In the genomic region with DNA sequence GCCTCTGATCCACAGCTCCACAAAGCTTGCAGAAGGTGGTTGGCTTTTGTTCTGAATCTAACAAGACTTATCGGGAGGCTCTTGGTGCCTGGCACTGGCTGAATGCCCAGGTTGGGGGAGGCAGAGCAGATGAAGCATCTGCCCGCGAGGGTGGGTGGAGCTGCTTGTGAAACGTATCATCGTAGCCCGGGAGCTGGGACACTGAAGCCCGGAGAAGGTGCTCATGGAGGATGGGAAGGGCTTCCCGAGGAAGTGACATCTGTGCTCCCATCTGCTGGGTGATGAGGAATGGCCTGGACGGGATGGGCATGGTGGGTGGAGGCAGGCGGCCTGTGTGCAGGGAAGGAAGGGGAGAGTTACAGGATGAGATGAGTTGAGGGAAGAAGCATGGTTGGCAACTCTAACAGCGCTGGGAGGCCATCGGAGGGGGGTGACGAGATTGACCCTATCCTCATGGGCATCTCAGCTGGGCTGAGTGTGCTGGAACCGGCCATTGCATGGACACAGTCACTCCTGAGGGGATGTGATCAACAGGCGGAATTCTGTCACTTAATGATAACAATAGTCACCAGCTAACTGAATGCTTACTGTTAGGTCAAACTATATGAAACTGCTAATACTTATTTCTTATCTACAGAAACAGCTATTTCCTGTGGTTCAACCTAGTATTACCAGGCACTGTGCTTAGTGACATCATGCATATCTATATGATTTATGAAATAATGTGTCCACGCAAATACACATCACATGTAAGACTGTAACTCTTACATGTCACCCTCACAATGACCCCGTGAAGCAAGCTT, we compare ENCODE assay signal across 10 cellular contexts.
DNase-seq lines count a peak whose midpoint lies in the region; ATAC-seq, FAIRE-seq and TF ChIP-seq lines count a peak whose summit lies in the region.
"Had no signal": no experiment of that assay in that cellular context is flagged by ENCODE, and none has a peak within 500 bp of the region (broad histone marks: within the 10 kb centered on the region; RNA-seq: fewer than 3 reads in every experiment).

No MANE protein-coding gene starts in this region.

- dilution Hi-C loops in endothelial cell of umbilical vein (cut with MboI; ENCODE audit: extremely low pct_ligation_motif_present, low sequenced_read_pairs): no loop called here

- BruUV-seq in endothelial cell of umbilical vein (replicated peaks; lab: Mats Ljungman, UMichigan): TSS peak; percentile 79

- peak overlapping the region; percentile 83 for H3K27ac ChIP-seq in endothelial cell of umbilical vein (ENCODE audit: insufficient read depth, low read depth, low read length)
- H3K27ac ChIP-seq in naive thymus-derived CD4-positive, alpha-beta T cell (ENCODE audit: low read depth, low read length): no peak overlapping the region

- CTCF ChIA-PET in endothelial cell of umbilical vein (lab: Charles Lee): interaction anchor here (0.5 to 2.1 kb wide), 12 partner anchors 7 to 439 kb away, joined by 3 to 19 read pairs (median 3); partner anchors contain the start of gene CEP20
- CTCF ChIA-PET in naive thymus-derived CD4-positive, alpha-beta T cell (lab: Charles Lee): no interaction called here
- CTCF ChIA-PET in activated naive CD4-positive, alpha-beta T cell treated with anti-CD3 and anti-CD28 coated beads for 36 hours (lab: Charles Lee): interaction anchor here (0.5 kb wide), 1 partner anchor 376 kb away, joined by 3 read pairs; no protein-coding TSS in a partner anchor

- H3K27ac Mint-ChIP-seq in naive thymus-derived CD4-positive, alpha-beta T cell: peak overlapping the region in 8 of 9 donors; percentile 22 to 76 (median 52)
- H3K27ac Mint-ChIP-seq in activated naive CD4-positive, alpha-beta T cell treated with anti-CD3 and anti-CD28 coated beads for 36 hours: no peak overlapping the region

- FAIRE-seq in endothelial cell of umbilical vein (lab: Jason Lieb, UNC): peak; percentile 99
- no peak for FAIRE-seq in GM12892 (lab: Jason Lieb, UNC)

- POLR2A ChIA-PET in endothelial cell of umbilical vein (lab: Charles Lee): interaction anchor here (1.2 to 1.6 kb wide), 3 partner anchors 122 to 170 kb away, joined by 3 to 10 read pairs (median 4); no protein-coding TSS in a partner anchor
- POLR2A ChIA-PET in naive thymus-derived CD4-positive, alpha-beta T cell (lab: Charles Lee): no interaction called here

- H3K79me2 ChIP-seq in endothelial cell of umbilical vein (ENCODE audit: control insufficient read depth, insufficient read depth, low read length): peaks cover 4% of the 10 kb centered on the region

- H3K9me3 ChIP-seq in endothelial cell of umbilical vein (replicated peaks; ENCODE audit: control insufficient read depth, insufficient read depth, low read length): peaks cover 5% of the 10 kb centered on the region
- H3K9me3 ChIP-seq in naive thymus-derived CD4-positive, alpha-beta T cell (ENCODE audit: control insufficient read depth in 2 of 3, low read length in 3 of 3): peaks cover 0 to 27% (median 0%) of the 10 kb centered on the region in 3 experiments

- peak overlapping the region; percentile 2 for H3K4me2 ChIP-seq in endothelial cell of umbilical vein (ENCODE audit: insufficient read depth, low read length)

- no peak overlapping the region for H2AFZ ChIP-seq in endothelial cell of umbilical vein (ENCODE audit: low read depth, low read length)

- no peaks in the 10 kb centered on the region for H3K27me3 ChIP-seq in endothelial cell of umbilical vein (ENCODE audit: control insufficient read depth in 2 of 2, insufficient read depth in 2 of 2, low read length in 2 of 2)
- no peaks in the 10 kb centered on the region for H3K27me3 ChIP-seq in naive thymus-derived CD4-positive, alpha-beta T cell (ENCODE audit: control insufficient read depth in 2 of 2, insufficient read depth in 2 of 2, low read length in 2 of 2)

- ATAC-seq in naive thymus-derived CD4-positive, alpha-beta T cell: peak; percentile 80
- no peak for ATAC-seq in GM18861 (IDR thresholded peaks at IDR 0.05; ENCODE audit: unreplicated experiment)

- peak overlapping the region in 1 of 10 donors; percentile 35 for H3K4me3 Mint-ChIP-seq in naive thymus-derived CD4-positive, alpha-beta T cell
- H3K4me3 Mint-ChIP-seq in activated naive CD4-positive, alpha-beta T cell treated with anti-CD3 and anti-CD28 coated beads for 36 hours: no peak overlapping the region

- no peaks in the 10 kb centered on the region for H3K27me3 Mint-ChIP-seq in naive thymus-derived CD4-positive, alpha-beta T cell
- no peaks in the 10 kb centered on the region for H3K27me3 Mint-ChIP-seq in activated naive CD4-positive, alpha-beta T cell treated with anti-CD3 and anti-CD28 coated beads for 36 hours (ENCODE audit: low read depth)

- peak overlapping the region; percentile 55 for H3K9ac ChIP-seq in endothelial cell of umbilical vein (replicated peaks; ENCODE audit: extremely low read depth, insufficient read depth, low read length)

- peaks cover 3 to 36% (median 21%) of the 10 kb centered on the region in 11 donors for H3K9me3 Mint-ChIP-seq in naive thymus-derived CD4-positive, alpha-beta T cell
- H3K9me3 Mint-ChIP-seq in activated naive CD4-positive, alpha-beta T cell treated with anti-CD3 and anti-CD28 coated beads for 36 hours: peaks cover 23% of the 10 kb centered on the region

- DNase-seq in D341Med (ENCODE audit: low spot score) (peak; percentile 88), NCI-H2196 treated with DMSO at 0.1 percent for 48 hours (lab: John Stamatoyannopoulos, UW; ENCODE audit: unreplicated experiment) (peak; percentile 91), endothelial cell of umbilical vein (ENCODE audit: low read depth, low spot score) (peak; percentile 98), GM12892 (ENCODE audit: insufficient read length) (no peak)
- no peak for DNase-seq in naive thymus-derived CD4-positive, alpha-beta T cell
- no peak for DNase-seq in NK-92 treated with Interleukin-12 subunit alpha and Interleukin-12 subunit beta, amount 100 ng/mL, for 24 hours (lab: John Stamatoyannopoulos, UW)
- no peak for DNase-seq in activated naive CD4-positive, alpha-beta T cell treated with anti-CD3 and anti-CD28 coated beads for 36 hours
- DNase-seq: NCI-H526 had no signal

- intact Hi-C loops in endothelial cell of umbilical vein (cut with micrococcal nuclease): loop anchor here (1.0 to 10.0 kb wide), 6 partner anchors 73 to 530 kb away; no protein-coding TSS in a partner anchor
- intact Hi-C loops in naive thymus-derived CD4-positive, alpha-beta T cell (cut with micrococcal nuclease): loop anchor here in 1 of 2 donors (10.0 kb wide), 1 partner anchor 1046 kb away; no protein-coding TSS in a partner anchor
- intact Hi-C loops in activated naive CD4-positive, alpha-beta T cell treated with anti-CD3 and anti-CD28 coated beads for 36 hours (cut with micrococcal nuclease): loop anchor here (10.0 kb wide), 1 partner anchor 446 kb away; no protein-coding TSS in a partner anchor

- H3K4me3 ChIP-seq in endothelial cell of umbilical vein (replicated peaks in 1 of 3; ENCODE audit: insufficient read depth in 1 of 3, low read depth in 1 of 3, low read length in 3 of 3): peak overlapping the region in 1 of 3 experiments; percentile 4
- no peak overlapping the region for H3K4me3 ChIP-seq in naive thymus-derived CD4-positive, alpha-beta T cell (ENCODE audit: low read length)
- H3K4me3 ChIP-seq: HAP-1 had no signal

- H3K36me3 Mint-ChIP-seq in naive thymus-derived CD4-positive, alpha-beta T cell: peaks cover 39 to 97% (median 86%) of the 10 kb centered on the region in 5 donors
- peaks cover 84% of the 10 kb centered on the region for H3K36me3 Mint-ChIP-seq in activated naive CD4-positive, alpha-beta T cell treated with anti-CD3 and anti-CD28 coated beads for 36 hours (ENCODE audit: low read depth)

- peaks cover 19% of the 10 kb centered on the region for H3K4me1 ChIP-seq in endothelial cell of umbilical vein (ENCODE audit: control insufficient read depth, extremely low read depth, insufficient read depth, low read length)
- no peaks in the 10 kb centered on the region for H3K4me1 ChIP-seq in naive thymus-derived CD4-positive, alpha-beta T cell (ENCODE audit: control insufficient read depth in 2 of 2, insufficient read depth in 2 of 2, low read length in 2 of 2)
- H3K4me1 ChIP-seq: HAP-1 had no signal

- no peaks in the 10 kb centered on the region for H4K20me1 ChIP-seq in endothelial cell of umbilical vein (replicated peaks; ENCODE audit: control insufficient read depth, extremely low read depth, insufficient read depth, low read length)

- H3K36me3 ChIP-seq in endothelial cell of umbilical vein (ENCODE audit: control insufficient read depth in 2 of 2, extremely low read depth in 1 of 2, insufficient read depth in 2 of 2, low read length in 2 of 2): peaks cover 13 to 22% of the 10 kb centered on the region in 2 experiments
- H3K36me3 ChIP-seq in naive thymus-derived CD4-positive, alpha-beta T cell (ENCODE audit: control insufficient read depth in 2 of 3, insufficient read depth in 3 of 3, low read length in 3 of 3): peaks cover 4 to 90% (median 15%) of the 10 kb centered on the region in 3 experiments

- no peak for TF ChIP-seq CTCF in endothelial cell of umbilical vein (IDR thresholded peaks at IDR 0.05; ENCODE audit: extremely low read depth in 1 of 2, insufficient read depth in 1 of 2, low read depth in 1 of 2, low read length in 2 of 2)

- peaks cover 0 to 24% (median 3%) of the 10 kb centered on the region in 7 donors for H3K4me1 Mint-ChIP-seq in naive thymus-derived CD4-positive, alpha-beta T cell
- H3K4me1 Mint-ChIP-seq in activated naive CD4-positive, alpha-beta T cell treated with anti-CD3 and anti-CD28 coated beads for 36 hours (ENCODE audit: low read depth): no peaks in the 10 kb centered on the region

- peak; percentile 81 for TF ChIP-seq POLR2A in endothelial cell of umbilical vein (IDR thresholded peaks at IDR 0.05; ENCODE audit: low read depth, low read length)
- no peak for TF ChIP-seq POLR2A in GM12892 (IDR thresholded peaks at IDR 0.05; ENCODE audit: low read depth, low read length)

- no peaks in the 10 kb centered on the region for H3K9me1 ChIP-seq in endothelial cell of umbilical vein (replicated peaks; ENCODE audit: control insufficient read depth, extremely low read depth, insufficient read depth, low read length)

TF ChIP-seq in endothelial cell of umbilical vein, 7 proteins besides CTCF, POLR2A, EP300 and RAD21 (continues in another document):
- peak; percentile 97 for TF ChIP-seq JUN (IDR thresholded peaks at IDR 0.05; ENCODE audit: borderline replicate concordance, insufficient read depth, insufficient read length, low read depth)
- peak; percentile 37 for TF ChIP-seq MYC (IDR thresholded peaks at IDR 0.05; ENCODE audit: low read depth, low read length)
- TF ChIP-seq MAX (IDR thresholded peaks at IDR 0.05; ENCODE audit: insufficient read depth, insufficient read length): peak; percentile 12
- peak; percentile 81 for TF ChIP-seq POLR2AphosphoS5 (IDR thresholded peaks at IDR 0.05; ENCODE audit: insufficient read depth, low read depth, low read length)
- peak; percentile 98 for TF ChIP-seq GATA2 (IDR thresholded peaks at IDR 0.05; ENCODE audit: insufficient read depth, insufficient read length, low read depth, low read length)
- TF ChIP-seq EZH2 (IDR thresholded peaks at IDR 0.05; ENCODE audit: borderline replicate concordance, low read depth, low read length, severe bottlenecking): no peak

Comparison
In these comparisons a context has a peak if more than half of its experiments do, and no peak if none do; other contexts are left out.
1. DNase-seq: peak in D341Med (single experiment), NCI-H2196 treated with DMSO at 0.1 percent for 48 hours (single experiment) and endothelial cell of umbilical vein (single experiment); none in naive thymus-derived CD4-positive, alpha-beta T cell (0 of 9), NK-92 treated with Interleukin-12 subunit alpha and Interleukin-12 subunit beta, amount 100 ng/mL, for 24 hours (single experiment), GM12892 (single experiment) and activated naive CD4-positive, alpha-beta T cell treated with anti-CD3 and anti-CD28 coated beads for 36 hours (single experiment).